ENCODE assay signal across 14 cellular contexts in the genomic region with DNA sequence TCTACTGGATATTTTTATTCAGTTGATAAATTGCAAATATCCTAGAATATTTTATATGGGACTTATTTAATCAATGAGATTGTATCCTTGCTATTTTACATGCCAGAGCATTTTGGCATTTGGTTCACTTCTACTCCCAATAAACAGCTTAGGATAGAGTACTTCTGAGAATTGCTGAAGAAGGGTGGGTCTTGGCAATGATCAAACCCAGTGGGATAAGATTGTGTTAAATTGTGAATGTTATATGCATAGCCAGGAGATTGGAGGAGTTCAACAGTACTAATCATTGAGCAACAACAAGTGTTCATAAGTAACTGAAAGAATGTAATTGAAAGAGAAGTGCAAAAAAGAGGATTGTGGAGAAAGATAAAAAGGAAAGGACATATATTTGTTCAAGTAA.
DNase-seq lines count a peak whose midpoint lies in the region; ATAC-seq and TF ChIP-seq lines count a peak whose summit lies in the region.
"Had no signal": no experiment of that assay in that cellular context is flagged by ENCODE, and none has a peak within 500 bp of the region (broad histone marks: within the 10 kb centered on the region; RNA-seq: fewer than 3 reads in every experiment).

No MANE protein-coding gene starts in this region.

- H3F3A ChIP-seq in neural progenitor cell (ENCODE audit: low read depth), result no peaks in the 10 kb centered on the region

- H3K36me3 ChIP-seq in OCI-LY3 (replicated peaks; ENCODE audit: low read depth, low read length) (peaks cover 7% of the 10 kb centered on the region), neural progenitor cell (no peaks in the 10 kb centered on the region)

- H3K27ac Mint-ChIP-seq in Calu3 (ENCODE audit: unreplicated experiment) (peak overlapping the region; percentile 16), endothelial cell (ENCODE audit: unreplicated experiment) (peak overlapping the region; percentile 9), neural progenitor cell (peak overlapping the region; percentile 76), MCF 10A (ENCODE audit: low read depth, unreplicated experiment) (no peak overlapping the region)
- H3K27ac Mint-ChIP-seq: activated CD4-positive, alpha-beta memory T cell treated with anti-CD3 and anti-CD28 coated beads, Interleukin-2, amount 10 ng/mL, durations not matched to agents 7 days and 5 days; stimulated activated naive CD8-positive, alpha-beta T cell treated with anti-CD3 and anti-CD28 coated beads, Interleukin-15, amount 100 ng/mL, for 72 hours had no signal

- H3K36me3 Mint-ChIP-seq in Calu3 (ENCODE audit: insufficient read depth, unreplicated experiment), result peaks cover 8% of the 10 kb centered on the region
- H3K36me3 Mint-ChIP-seq in endothelial cell (ENCODE audit: low read depth, unreplicated experiment), result peaks cover 24% of the 10 kb centered on the region
- peaks cover 1% of the 10 kb centered on the region for H3K36me3 Mint-ChIP-seq in neural progenitor cell
- peaks cover 68% of the 10 kb centered on the region for H3K36me3 Mint-ChIP-seq in MCF 10A (ENCODE audit: insufficient read depth, unreplicated experiment)

- peaks cover 17% of the 10 kb centered on the region for H3K4me1 Mint-ChIP-seq in Calu3 (ENCODE audit: low read depth, unreplicated experiment)
- H3K4me1 Mint-ChIP-seq in endothelial cell (ENCODE audit: unreplicated experiment), result peaks cover 9% of the 10 kb centered on the region
- H3K4me1 Mint-ChIP-seq in neural progenitor cell, result peaks cover 12% of the 10 kb centered on the region
- peaks cover 14% of the 10 kb centered on the region for H3K4me1 Mint-ChIP-seq in MCF 10A (ENCODE audit: insufficient read depth, unreplicated experiment)

- no peaks in the 10 kb centered on the region for H3K27me3 Mint-ChIP-seq in Calu3 (ENCODE audit: unreplicated experiment)
- H3K27me3 Mint-ChIP-seq in endothelial cell (ENCODE audit: unreplicated experiment), result no peaks in the 10 kb centered on the region
- H3K27me3 Mint-ChIP-seq in neural progenitor cell (ENCODE audit: insufficient read depth, low read depth), result peaks cover 2% of the 10 kb centered on the region
- no peaks in the 10 kb centered on the region for H3K27me3 Mint-ChIP-seq in MCF 10A (ENCODE audit: insufficient read depth, unreplicated experiment)
- H3K27me3 Mint-ChIP-seq: activated CD4-positive, alpha-beta memory T cell treated with anti-CD3 and anti-CD28 coated beads, Interleukin-2, amount 10 ng/mL, durations not matched to agents 7 days and 5 days; stimulated activated naive CD8-positive, alpha-beta T cell treated with anti-CD3 and anti-CD28 coated beads, Interleukin-15, amount 100 ng/mL, for 72 hours had no signal

- H3K9ac ChIP-seq in OCI-LY3 (ENCODE audit: low read length), result peak overlapping the region; percentile 40
- no peak overlapping the region for H3K9ac ChIP-seq in neural progenitor cell

- H4K20me1 ChIP-seq in OCI-LY3 (ENCODE audit: insufficient read depth, low read length) (no peaks in the 10 kb centered on the region), neural progenitor cell (ENCODE audit: low read depth) (no peaks in the 10 kb centered on the region)

- H3K79me2 ChIP-seq in OCI-LY3 (ENCODE audit: low read length) (no peaks in the 10 kb centered on the region), neural progenitor cell (ENCODE audit: low read depth) (no peaks in the 10 kb centered on the region)

- H3K9me3 Mint-ChIP-seq in Calu3 (ENCODE audit: low read depth, unreplicated experiment), result no peaks in the 10 kb centered on the region
- H3K9me3 Mint-ChIP-seq in endothelial cell (ENCODE audit: unreplicated experiment), result no peaks in the 10 kb centered on the region
- H3K9me3 Mint-ChIP-seq in neural progenitor cell, result no peaks in the 10 kb centered on the region
- H3K9me3 Mint-ChIP-seq in MCF 10A (ENCODE audit: unreplicated experiment), result no peaks in the 10 kb centered on the region
- H3K9me3 Mint-ChIP-seq: activated CD4-positive, alpha-beta memory T cell treated with anti-CD3 and anti-CD28 coated beads, Interleukin-2, amount 10 ng/mL, durations not matched to agents 7 days and 5 days; stimulated activated naive CD8-positive, alpha-beta T cell treated with anti-CD3 and anti-CD28 coated beads, Interleukin-15, amount 100 ng/mL, for 72 hours had no signal

- H3K4me3 ChIP-seq in OCI-LY3 (ENCODE audit: low read length) (peak overlapping the region; percentile 73), neural progenitor cell (peak overlapping the region; percentile 30)

- CTCF ChIA-PET in Calu3 (lab: Charles Lee), result no interaction called here
- CTCF ChIA-PET in MCF 10A (lab: Yijun Ruan, JAX), result no interaction called here

- ATAC-seq in GM21717 (IDR thresholded peaks at IDR 0.05; ENCODE audit: unreplicated experiment), result no peak
- no peak for ATAC-seq in HG03342 (IDR thresholded peaks at IDR 0.05; ENCODE audit: unreplicated experiment)
- ATAC-seq: stimulated activated naive CD8-positive, alpha-beta T cell treated with anti-CD3 and anti-CD28 coated beads, Interleukin-15, amount 100 ng/mL, for 72 hours had no signal

- no TSS peak for BruUV-seq in Calu3 (replicated peaks; lab: Mats Ljungman, UMichigan)
- no TSS peak for BruUV-seq in MCF 10A (replicated peaks; lab: Mats Ljungman, UMichigan)

- POLR2A ChIA-PET in MCF 10A (lab: Yijun Ruan, JAX), result no interaction called here

- H3K4me3 Mint-ChIP-seq in Calu3 (ENCODE audit: low read depth, unreplicated experiment), result no peak overlapping the region
- H3K4me3 Mint-ChIP-seq in endothelial cell (ENCODE audit: unreplicated experiment), result no peak overlapping the region
- peak overlapping the region; percentile 74 for H3K4me3 Mint-ChIP-seq in neural progenitor cell
- H3K4me3 Mint-ChIP-seq in MCF 10A (ENCODE audit: unreplicated experiment), result no peak overlapping the region
- H3K4me3 Mint-ChIP-seq: activated CD4-positive, alpha-beta memory T cell treated with anti-CD3 and anti-CD28 coated beads, Interleukin-2, amount 10 ng/mL, durations not matched to agents 7 days and 5 days; stimulated activated naive CD8-positive, alpha-beta T cell treated with anti-CD3 and anti-CD28 coated beads, Interleukin-15, amount 100 ng/mL, for 72 hours had no signal

- H3K27ac ChIP-seq in OCI-LY3 (ENCODE audit: low read length), result peak overlapping the region; percentile 27; the same call in 1 of the 2 replicates
- H3K27ac ChIP-seq in neural progenitor cell, result no peak overlapping the region

- H3K4me2 ChIP-seq in OCI-LY3 (ENCODE audit: low read length) (peak overlapping the region; percentile 90), neural progenitor cell (peak overlapping the region; percentile 70)

- peaks cover 57% of the 10 kb centered on the region for H3K4me1 ChIP-seq in OCI-LY3 (ENCODE audit: low read length)
- H3K4me1 ChIP-seq in neural progenitor cell, result peaks cover 26% of the 10 kb centered on the region

- intact Hi-C loops in Calu3 (cut with micrococcal nuclease; ENCODE audit: unreplicated experiment) (no loop called here), MCF 10A (cut with micrococcal nuclease) (no loop called here)

- DNase-seq in Calu3 (no peak), endothelial cell (ENCODE audit: low spot score) (no peak), neural progenitor cell (ENCODE audit: low spot score) (no peak), MCF 10A (ENCODE audit: unreplicated experiment) (no peak), NCI-H146 treated with DMSO at 0.1 percent for 48 hours (lab: John Stamatoyannopoulos, UW; ENCODE audit: unreplicated experiment) (no peak)
- DNase-seq: activated CD4-positive, alpha-beta memory T cell treated with anti-CD3 and anti-CD28 coated beads, Interleukin-2, amount 10 ng/mL, durations not matched to agents 7 days and 5 days; activated T-cell treated with anti-CD3 and anti-CD28 coated beads, Interleukin-2, amount 50 U/mL, for 48 hours; NCI-H187; NCI-H446 treated with DMSO at 0.1 percent for 48 hours; stimulated activated CD4-positive, alpha-beta T cell treated with anti-CD3 and anti-CD28 coated beads, Interleukin-1b, Interleukin-23, amount 100 ng/mL, for 48 hours; stimulated activated naive CD8-positive, alpha-beta T cell treated with anti-CD3 and anti-CD28 coated beads, Interleukin-15, amount 100 ng/mL, for 72 hours had no signal

- TF ChIP-seq CTCF in Calu3 (IDR thresholded peaks at IDR 0.05; ENCODE audit: unreplicated experiment) (no peak), OCI-LY3 (IDR thresholded peaks at IDR 0.05; ENCODE audit: low read depth, low read length) (no peak), endothelial cell (IDR thresholded peaks at IDR 0.05; ENCODE audit: unreplicated experiment) (no peak), neural progenitor cell (IDR thresholded peaks at IDR 0.05) (no peak), MCF 10A (IDR thresholded peaks at IDR 0.05; ENCODE audit: unreplicated experiment) (no peak)

- H3K9me3 ChIP-seq in OCI-LY3 (ENCODE audit: insufficient read depth, low read length) (no peaks in the 10 kb centered on the region), neural progenitor cell (ENCODE audit: low read depth) (no peaks in the 10 kb centered on the region)

- H2AFZ ChIP-seq in OCI-LY3 (ENCODE audit: low read depth, low read length) (no peak overlapping the region), neural progenitor cell (replicated peaks) (peak overlapping the region; percentile 75)

- H3K27me3 ChIP-seq in OCI-LY3 (ENCODE audit: low read depth, low read length), result no peaks in the 10 kb centered on the region
- H3K27me3 ChIP-seq in neural progenitor cell, result no peaks in the 10 kb centered on the region
